ENCODE assay signal across 10 cellular contexts in genomic region chr15:85316244-85316934, GRCh38.
DNase-seq lines count a peak whose midpoint lies in the region; TF ChIP-seq lines count a peak whose summit lies in the region.
"Had no signal": no experiment of that assay in that cellular context is flagged by ENCODE, and none has a peak within 500 bp of the region (broad histone marks: within the 10 kb centered on the region; RNA-seq: fewer than 3 reads in every experiment).

No MANE protein-coding gene starts in this region.

- 14 to 28% methylated on average over 8 of the region's 8 CpGs for WGBS in sigmoid colon, 2 donors

- H3K27me3 Mint-ChIP-seq in chondrocyte (ENCODE audit: low read depth), result no peaks in the 10 kb centered on the region

- H3K9me3 Mint-ChIP-seq in chondrocyte (ENCODE audit: low read depth), result peaks cover 4% of the 10 kb centered on the region

- H3K4me3 Mint-ChIP-seq in chondrocyte (ENCODE audit: unreplicated experiment), result no peak overlapping the region

- H3K36me3 Mint-ChIP-seq in chondrocyte (ENCODE audit: low read depth), result no peaks in the 10 kb centered on the region

- H3K4me1 Mint-ChIP-seq in chondrocyte (ENCODE audit: low read depth), result peaks cover 61% of the 10 kb centered on the region

- H3K27ac ChIP-seq in sigmoid colon, result peak overlapping the region in 3 of 4 donors; percentile 31 to 77 (median 61)

- DNase-seq in NCI-H2196 (lab: John Stamatoyannopoulos, UW; ENCODE audit: unreplicated experiment), result peak; percentile 3
- no peak for DNase-seq in NCI-H2196 treated with DMSO at 0.1 percent for 48 hours (lab: John Stamatoyannopoulos, UW; ENCODE audit: unreplicated experiment)
- peak; percentile 69 for DNase-seq in SK-MEL-5 (ENCODE audit: low read depth, low spot score)
- no peak for DNase-seq in chondrocyte (ENCODE audit: low spot score)
- DNase-seq in sigmoid colon, result no peak
- DNase-seq in NCI-H345 treated with DMSO at 0.1 percent for 48 hours (lab: John Stamatoyannopoulos, UW; ENCODE audit: unreplicated experiment), result no peak
- DNase-seq in Kasumi-1 (lab: John Stamatoyannopoulos, UW), result no peak
- no peak for DNase-seq in midbrain (lab: John Stamatoyannopoulos, UW)
- DNase-seq: 8988T, KG1 had no signal

- TF ChIP-seq CTCF in chondrocyte (IDR thresholded peaks at IDR 0.05) (no peak), sigmoid colon (IDR thresholded peaks at IDR 0.05) (no peak)

- in situ Hi-C loops in SK-MEL-5 (cut with HindIII; ENCODE audit: low pct_unique_long_range_greater_than_20kb, low sequenced_read_pairs), result no loop called here

- no peak overlapping the region for H3K4me3 ChIP-seq in sigmoid colon

- no peaks in the 10 kb centered on the region for H3K36me3 ChIP-seq in sigmoid colon

- H3K27ac Mint-ChIP-seq in chondrocyte (ENCODE audit: unreplicated experiment), result peak overlapping the region; percentile 11

- no peak for TF ChIP-seq EP300 in sigmoid colon (IDR thresholded peaks at IDR 0.05)

- H3K27me3 ChIP-seq in sigmoid colon, result peaks cover 0 to 22% (median 10%) of the 10 kb centered on the region in 3 donors

- intact Hi-C loops in sigmoid colon (cut with DNase I), result loop anchor here (10.0 kb wide), 1 partner anchor 518 kb away; no protein-coding TSS in a partner anchor

- H3K9me3 ChIP-seq in sigmoid colon, result peaks cover 0 to 4% (median under 1%) of the 10 kb centered on the region in 4 donors

- TF ChIP-seq POLR2A in sigmoid colon (IDR thresholded peaks at IDR 0.05), result no peak

- H3K4me1 ChIP-seq in sigmoid colon, result peaks cover 0 to 20% (median 16%) of the 10 kb centered on the region in 4 donors

Comparison
In these comparisons a context has a peak if more than half of its experiments do, and no peak if none do; other contexts are left out.
1. DNase-seq: peak in NCI-H2196 (single experiment) and SK-MEL-5 (single experiment); none in NCI-H2196 treated with DMSO at 0.1 percent for 48 hours (single experiment), chondrocyte (single experiment), sigmoid colon (single experiment), NCI-H345 treated with DMSO at 0.1 percent for 48 hours (single experiment), Kasumi-1 (0 of 2) and midbrain (single experiment).